Comparison of ENCODE assay signal across 22 cellular contexts in the genomic region with DNA sequence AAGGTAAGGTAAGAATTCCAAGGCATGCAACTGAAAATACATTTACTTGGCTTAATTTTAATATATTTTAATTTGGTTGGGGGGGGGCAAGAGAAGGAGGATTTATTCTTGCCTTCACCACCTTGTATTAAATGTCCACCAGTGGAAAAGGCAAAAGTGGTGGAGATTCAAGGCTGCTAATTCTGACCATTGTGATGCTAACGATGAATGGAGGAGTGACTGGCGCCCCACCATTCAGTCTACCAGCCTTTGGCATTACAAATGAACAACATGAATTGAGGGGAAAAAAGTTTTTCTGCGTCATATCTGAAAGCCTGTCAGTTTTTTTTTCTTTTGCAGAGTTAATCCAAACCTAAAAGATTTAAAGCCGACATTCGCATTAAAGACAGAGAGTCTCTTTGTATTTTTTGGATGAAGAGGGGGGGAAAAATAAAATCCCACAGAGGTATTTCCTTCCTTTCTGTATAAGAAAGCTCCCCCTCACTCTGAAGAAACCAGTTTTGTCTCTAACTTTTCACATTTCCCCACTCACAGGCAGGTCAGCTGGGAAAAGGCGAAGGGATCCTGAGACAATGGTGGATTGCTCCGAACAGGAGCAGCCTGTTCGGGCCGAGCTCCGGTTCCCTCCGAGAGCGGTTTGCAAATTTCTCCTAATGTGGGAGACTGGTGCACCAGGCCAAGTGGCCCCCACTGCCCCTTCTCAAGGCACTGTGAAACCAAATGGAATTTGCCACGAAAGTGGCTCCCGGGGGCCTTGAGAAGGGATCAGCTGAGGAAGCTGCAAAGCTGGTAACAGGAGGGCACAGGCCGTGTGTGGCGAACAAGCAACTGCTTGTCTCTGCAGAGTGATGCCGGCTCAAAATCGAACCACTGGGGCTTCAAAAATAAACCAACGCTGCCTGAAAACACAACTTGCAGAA. TPM values are rescaled to one million over a fixed set of nuclear protein-coding genes. Genes with fewer than 3 reads are reported as not detected.
A peak's percentile ranks its signal among the peaks of the same experiment; 100 is the strongest.
DNase-seq lines count a peak whose midpoint lies in the region; TF ChIP-seq lines count a peak whose summit lies in the region.
"Had no signal": no experiment of that assay in that cellular context is flagged by ENCODE, and none has a peak within 500 bp of the region (broad histone marks: within the 10 kb centered on the region; RNA-seq: fewer than 3 reads in every experiment).

No MANE protein-coding gene starts in this region.

- no peak for TF ChIP-seq POLR2A in esophagus muscularis mucosa (IDR thresholded peaks at IDR 0.05; ENCODE audit: low read depth)

- H2BK12ac ChIP-seq in H9 (ENCODE audit: insufficient read length, low read depth, low read length) (no peak overlapping the region), mesenchymal stem cell (ENCODE audit: low read length in 2 of 2) (no peak overlapping the region)

- H3K4me2 ChIP-seq in H9 (ENCODE audit: insufficient read depth, insufficient read length, low read length) = peak overlapping the region; percentile 19
- no peak overlapping the region for H3K4me2 ChIP-seq in mesenchymal stem cell (ENCODE audit: low read length, poor library complexity, severe bottlenecking)

- H3K9me3 ChIP-seq in H9 (ENCODE audit: control insufficient read depth, low read depth, low read length) (no peaks in the 10 kb centered on the region), iPS-20b (ENCODE audit: insufficient read depth, low read depth, low read length) (no peaks in the 10 kb centered on the region), esophagus muscularis mucosa (no peaks in the 10 kb centered on the region), mesenchymal stem cell (ENCODE audit: control insufficient read depth, low read length) (no peaks in the 10 kb centered on the region), left ventricle myocardium inferior (replicated peaks) (no peaks in the 10 kb centered on the region)
- H3K9me3 ChIP-seq: BE2C, SJCRH30 had no signal

- H3K4me1 ChIP-seq in H9 (ENCODE audit: insufficient read depth, low read length) (peaks cover 20% of the 10 kb centered on the region; the same call in 1 of the 2 replicates), iPS-20b (ENCODE audit: insufficient read depth, low read length) (peaks cover 38% of the 10 kb centered on the region), esophagus muscularis mucosa (no peaks in the 10 kb centered on the region), mesenchymal stem cell (ENCODE audit: control insufficient read depth, insufficient read depth, low read depth, low read length) (no peaks in the 10 kb centered on the region), left ventricle myocardium inferior (no peaks in the 10 kb centered on the region)
- H3K4me1 ChIP-seq: BE2C, SJCRH30 had no signal

- peak overlapping the region; percentile 42; the same call in 1 of the 2 replicates for H3K4me3 ChIP-seq in iPS-20b (ENCODE audit: low read length)
- no peak overlapping the region for H3K4me3 ChIP-seq in esophagus muscularis mucosa
- H3K4me3 ChIP-seq in mesenchymal stem cell (ENCODE audit: insufficient read depth in 1 of 2, low read depth in 1 of 2, low read length in 2 of 2) = no peak overlapping the region
- no peak overlapping the region for H3K4me3 ChIP-seq in left ventricle myocardium inferior
- H3K4me3 ChIP-seq: GM12878, SJCRH30 had no signal

- H2BK120ac ChIP-seq in H9 (ENCODE audit: low read depth, low read length, poor library complexity, severe bottlenecking) (no peak overlapping the region), mesenchymal stem cell (ENCODE audit: low read depth, low read length) (no peak overlapping the region)

- H3K36me3 ChIP-seq in iPS-20b (ENCODE audit: insufficient read depth, low read depth, low read length) (no peaks in the 10 kb centered on the region), esophagus muscularis mucosa (peaks cover 0 to 27% (median 13%) of the 10 kb centered on the region in 4 donors), mesenchymal stem cell (ENCODE audit: control insufficient read depth in 1 of 2, insufficient read depth in 2 of 2, low read depth in 1 of 2, low read length in 2 of 2) (peaks cover 0 to 3% of the 10 kb centered on the region in 2 experiments), left ventricle myocardium inferior (peaks cover 28% of the 10 kb centered on the region)
- H3K36me3 ChIP-seq: SJCRH30 had no signal

- H4K5ac ChIP-seq in H9 (ENCODE audit: insufficient read length, low read depth, low read length) = no peak overlapping the region

- no peak overlapping the region for H2BK15ac ChIP-seq in H9 (ENCODE audit: low read depth, low read length)
- no peak overlapping the region for H2BK15ac ChIP-seq in mesenchymal stem cell (ENCODE audit: low read depth, poor library complexity, severe bottlenecking)

- H4K91ac ChIP-seq in H9 (ENCODE audit: insufficient read length, low read depth, low read length) = no peak overlapping the region
- H4K91ac ChIP-seq in mesenchymal stem cell (ENCODE audit: low read length) = no peak overlapping the region

- intact Hi-C loops in esophagus muscularis mucosa (cut with DNase I) = no loop called here
- intact Hi-C loops in left ventricle myocardium inferior (cut with micrococcal nuclease) = no loop called here

- H3K18ac ChIP-seq in H9 (ENCODE audit: insufficient read length, low read depth, low read length) = no peak overlapping the region
- H3K18ac ChIP-seq in mesenchymal stem cell (ENCODE audit: low read depth in 1 of 2, low read length in 2 of 2) = no peak overlapping the region

- no peak overlapping the region for H4K8ac ChIP-seq in H9 (replicated peaks; ENCODE audit: insufficient read length, low read depth, low read length)
- no peak overlapping the region for H4K8ac ChIP-seq in mesenchymal stem cell (ENCODE audit: low read length)

- H2AFZ ChIP-seq in H9 (ENCODE audit: low read length) = peak overlapping the region; percentile 1
- H2AFZ ChIP-seq in mesenchymal stem cell (ENCODE audit: low read depth, low read length) = no peak overlapping the region

- H3K27ac ChIP-seq in H9 (ENCODE audit: insufficient read length, low read depth, low read length) (peak overlapping the region; percentile 5), iPS-20b (ENCODE audit: low read length) (peak overlapping the region; percentile 25), esophagus muscularis mucosa (replicated peaks in 1 of 4) (no peak overlapping the region), mesenchymal stem cell (ENCODE audit: low read length, poor library complexity, severe bottlenecking) (no peak overlapping the region), left ventricle myocardium inferior (replicated peaks) (no peak overlapping the region)
- H3K27ac ChIP-seq: HL-60, SJCRH30 had no signal

- H3K36me3 Mint-ChIP-seq in H9 (ENCODE audit: insufficient read depth in 1 of 3, low read depth in 3 of 3) = peaks cover 7 to 11% (median 7%) of the 10 kb centered on the region in 3 experiments; a peak in 6 of 7 replicates
- peaks cover 46% of the 10 kb centered on the region for H3K36me3 Mint-ChIP-seq in brain

- H3K4me1 Mint-ChIP-seq in H9 (peaks cover 56 to 58% of the 10 kb centered on the region in 2 experiments), brain (peaks cover 4% of the 10 kb centered on the region)
- H3K4me1 Mint-ChIP-seq: IgD-negative memory B cell had no signal

- peaks cover 12% of the 10 kb centered on the region for H3K27me3 Mint-ChIP-seq in H9 (ENCODE audit: low read depth)
- H3K27me3 Mint-ChIP-seq in brain = no peaks in the 10 kb centered on the region
- H3K27me3 Mint-ChIP-seq: IgD-negative memory B cell had no signal

- no peaks in the 10 kb centered on the region for H4K20me1 ChIP-seq in H9 (ENCODE audit: control insufficient read depth, insufficient read depth, insufficient read length)

- H2BK20ac ChIP-seq in H9 (ENCODE audit: low read depth, low read length, poor library complexity, severe bottlenecking) = no peak overlapping the region

- H3K9ac ChIP-seq in H9 (ENCODE audit: extremely low read depth, insufficient read length, low read length) (no peak overlapping the region), iPS-20b (ENCODE audit: low read depth, low read length) (peak overlapping the region; percentile 39; the same call in 1 of the 2 replicates), mesenchymal stem cell (ENCODE audit: low read length) (no peak overlapping the region)

- no peaks in the 10 kb centered on the region; a peak in 1 of 5 replicates for H3K9me3 Mint-ChIP-seq in H9
- H3K9me3 Mint-ChIP-seq in brain = peaks cover 0 to 3% (median 0%) of the 10 kb centered on the region in 5 experiments
- H3K9me3 Mint-ChIP-seq: IgD-negative memory B cell had no signal

- no peaks in the 10 kb centered on the region for H3K23me2 ChIP-seq in H9 (ENCODE audit: insufficient read length, low read depth, low read length, poor library complexity, severe bottlenecking)

- H2AK5ac ChIP-seq in H9 (ENCODE audit: insufficient read length, low read length) (no peak overlapping the region), mesenchymal stem cell (ENCODE audit: low read length, severe bottlenecking) (no peak overlapping the region)

- no peak overlapping the region for H3T11ph ChIP-seq in H9 (ENCODE audit: low read length)

- H3K4ac ChIP-seq in H9 (ENCODE audit: low read depth, low read length) (no peak overlapping the region), mesenchymal stem cell (ENCODE audit: low read depth in 1 of 2, low read length in 2 of 2) (no peak overlapping the region)

- H3K4me3 Mint-ChIP-seq in H9 (peak overlapping the region; percentile 24 to 66), brain (no peak overlapping the region)
- H3K4me3 Mint-ChIP-seq: IgD-negative memory B cell had no signal

- DNase-seq in H9 (peak; percentile 32), pons (ENCODE audit: low spot score) (peak; percentile 52), ureter (ENCODE audit: low spot score) (no peak), esophagus muscularis mucosa (ENCODE audit: extremely low spot score) (no peak), mesenchymal stem cell (no peak), left ventricle myocardium inferior (no peak)
- DNase-seq: BE2C, DMS79, MV-4-11, NCI-H1105 treated with DMSO at 0.1 percent for 48 hours, NCI-H1694, NCI-H2081 treated with DMSO at 0.1 percent for 48 hours, NCI-H446, NCI-H526, OCI-M1, SJCRH30 had no signal

- H3K79me1 ChIP-seq in H9 (ENCODE audit: insufficient read depth, low read depth, low read length, poor library complexity, severe bottlenecking) (no peaks in the 10 kb centered on the region), mesenchymal stem cell (replicated peaks; ENCODE audit: low read length, poor library complexity, severe bottlenecking) (no peaks in the 10 kb centered on the region)

- H3K79me2 ChIP-seq in H9 (ENCODE audit: insufficient read depth, low read length) = no peaks in the 10 kb centered on the region

- 0 out of 2 replicates have a peak overlapping the region, but pooled peaks have one; percentile 57 for H3K14ac ChIP-seq in H9 (ENCODE audit: insufficient read depth, low read length)
- H3K14ac ChIP-seq in mesenchymal stem cell (ENCODE audit: low read length in 2 of 2) = no peak overlapping the region

- no CpG with 5 or more reads among the region's 19 CpGs for WGBS in H9 (ENCODE audit: extremely low coverage, insufficient read length, low lambda C conversion rate)
- 88% methylated on average over 19 of the region's 19 CpGs for WGBS in esophagus muscularis mucosa
- WGBS in mesenchymal stem cell = 78% methylated on average over 16 of the region's 19 CpGs

- H3K56ac ChIP-seq in H9 (ENCODE audit: insufficient read length, low read depth, low read length) = no peak overlapping the region

- H2BK5ac ChIP-seq in H9 (ENCODE audit: insufficient read length, low read length) = no peak overlapping the region
- H2BK5ac ChIP-seq in mesenchymal stem cell (ENCODE audit: low read depth, low read length, poor library complexity, severe bottlenecking) = no peak overlapping the region

- H3K27me3 ChIP-seq in H9 (ENCODE audit: insufficient read depth, low read length) (no peaks in the 10 kb centered on the region), iPS-20b (ENCODE audit: insufficient read depth, low read length) (peaks cover 25% of the 10 kb centered on the region; the same call in 1 of the 2 replicates), esophagus muscularis mucosa (no peaks in the 10 kb centered on the region), mesenchymal stem cell (ENCODE audit: control insufficient read depth in 1 of 2, insufficient read depth in 1 of 2, low read length in 2 of 2) (no peaks in the 10 kb centered on the region), left ventricle myocardium inferior (ENCODE audit: low read depth) (no peaks in the 10 kb centered on the region)
- H3K27me3 ChIP-seq: BE2C had no signal

- no peak for TF ChIP-seq CTCF in H9 (conservative IDR thresholded peaks at IDR 0.05)
- no peak for TF ChIP-seq CTCF in brain (conservative IDR thresholded peaks at IDR 0.05)
- no peak for TF ChIP-seq CTCF in esophagus muscularis mucosa (IDR thresholded peaks at IDR 0.05)
- no peak for TF ChIP-seq CTCF in left ventricle myocardium inferior (IDR thresholded peaks at IDR 0.05; ENCODE audit: borderline replicate concordance)

- H3K27ac Mint-ChIP-seq in H9 (peak overlapping the region; percentile 90 to 98 (median 93)), brain (peak overlapping the region in 3 of 5 experiments; percentile 22 to 65 (median 36))
- H3K27ac Mint-ChIP-seq: IgD-negative memory B cell had no signal

- no peak overlapping the region for H3K23ac ChIP-seq in H9 (ENCODE audit: insufficient read length, low read depth, low read length)
- no peak overlapping the region for H3K23ac ChIP-seq in mesenchymal stem cell (ENCODE audit: low read length in 2 of 2)

- TF ChIP-seq EP300 in esophagus muscularis mucosa (IDR thresholded peaks at IDR 0.05) = no peak

RNA-seq across cellular contexts. Expression of gene SHISA3, which starts 28.1 kb away (rescaled TPM):
- total RNA-seq in H9 (2021) = 1.7 and 2.0 TPM in 2 replicates
- polyA plus RNA-seq in brain (ENCODE audit: insufficient read depth, low read depth, low replicate concordance) = 0.37 TPM
- 0.31 TPM for total RNA-seq in ureter
- 10 to 100 TPM in 3 of 4 donors, 1 to 10 TPM in 1; 9.1 to 38.6 (median 19.8) TPM for total RNA-seq in esophagus muscularis mucosa
- polyA plus RNA-seq in mesenchymal stem cell (2013, experiment 1 of 2) = 1.1 TPM
- 1.2 TPM for polyA plus RNA-seq in mesenchymal stem cell (2013, experiment 2 of 2)
- 8.1 TPM for total RNA-seq in left ventricle myocardium inferior
- total RNA-seq: HT-29, SJCRH30 had no signal

Comparison
In these comparisons a context has a peak if more than half of its experiments do, and no peak if none do; other contexts are left out.
1. DNase-seq: peak in H9 (single experiment) and pons (single experiment); none in ureter (single experiment), esophagus muscularis mucosa (single experiment), mesenchymal stem cell (single experiment) and left ventricle myocardium inferior (single experiment).
2. H3K27ac ChIP-seq: peak in H9 (single experiment) and iPS-20b (single experiment); none in esophagus muscularis mucosa (0 of 4), mesenchymal stem cell (single experiment) and left ventricle myocardium inferior (single experiment).
3. H3K4me3 Mint-ChIP-seq: peak in H9 (2 of 2); none in brain (0 of 5).